ENCODE assay signal across 8 cellular contexts in genomic region chr19:15297416-15298224, GRCh38. TPM values are rescaled to one million over a fixed set of nuclear protein-coding genes. Genes with fewer than 3 reads are reported as not detected.
DNase-seq lines count a peak whose midpoint lies in the region; ATAC-seq and TF ChIP-seq lines count a peak whose summit lies in the region.

No MANE protein-coding gene starts in this region.

- H3K36me3 Mint-ChIP-seq in osteocyte (ENCODE audit: unreplicated experiment) = peaks cover 2% of the 10 kb centered on the region

- no peaks in the 10 kb centered on the region for H3K27me3 Mint-ChIP-seq in osteocyte (ENCODE audit: unreplicated experiment)

- H3K4me1 ChIP-seq in ovary (ENCODE audit: insufficient read depth) = peaks cover 54% of the 10 kb centered on the region

- peak; percentile 39 for DNase-seq in DMS 273 (lab: John Stamatoyannopoulos, UW; ENCODE audit: unreplicated experiment)
- DNase-seq in DMS 273 treated with DMSO at 0.1 percent for 48 hours (lab: John Stamatoyannopoulos, UW) = no peak
- peak; percentile 75 for DNase-seq in OCI-M1 (lab: John Stamatoyannopoulos, UW)
- peak; percentile 46 for DNase-seq in dermis blood vessel endothelial cell
- no peak for DNase-seq in osteocyte (ENCODE audit: extremely low spot score, unreplicated experiment)
- DNase-seq in ovary = no peak

- H3K36me3 ChIP-seq in ovary = no peaks in the 10 kb centered on the region

- no peak for ATAC-seq in HG03045 (IDR thresholded peaks at IDR 0.05; ENCODE audit: unreplicated experiment)
- no peak for ATAC-seq in HG02973 (IDR thresholded peaks at IDR 0.05; ENCODE audit: unreplicated experiment)

- H3K4me1 Mint-ChIP-seq in osteocyte (ENCODE audit: unreplicated experiment) = peaks cover 95% of the 10 kb centered on the region

- H3K4me3 ChIP-seq in ovary = no peak overlapping the region

- H3K9me3 ChIP-seq in ovary = no peaks in the 10 kb centered on the region

- TF ChIP-seq POLR2A in ovary (IDR thresholded peaks at IDR 0.05) = no peak

- H3K27ac Mint-ChIP-seq in osteocyte (ENCODE audit: unreplicated experiment) = peak overlapping the region; percentile 93

- no peak overlapping the region for H3K27ac ChIP-seq in ovary

- TF ChIP-seq CTCF in osteocyte (IDR thresholded peaks at IDR 0.05) (no peak), ovary (IDR thresholded peaks at IDR 0.05) (no peak)

- intact Hi-C loops in ovary (cut with DNase I) = no loop called here

- no peaks in the 10 kb centered on the region for H3K27me3 ChIP-seq in ovary

- no peaks in the 10 kb centered on the region for H3K9me3 Mint-ChIP-seq in osteocyte (ENCODE audit: unreplicated experiment)

- 33 to 41% (median 35%) methylated on average over 10 of the region's 10 CpGs for WGBS in ovary, 3 donors

- peak overlapping the region; percentile 24 for H3K4me3 Mint-ChIP-seq in osteocyte (ENCODE audit: unreplicated experiment)

- TF ChIP-seq EP300 in ovary (IDR thresholded peaks at IDR 0.05) = no peak

RNA-seq across cellular contexts. Expression of gene BRD4, which starts 34.7 kb away (rescaled TPM):
- total RNA-seq in dermis blood vessel endothelial cell (10.9 and 21.3 TPM in 2 replicates), osteocyte (142 and 143 TPM in 2 replicates), ovary (100 to 1,000 TPM in 4 of 7 donors, 10 to 100 TPM in 3; 19.6 to 127 (median 100) TPM)
- polyA plus RNA-seq in ovary = 10 to 100 TPM; 30.1 to 31.0 TPM

Comparison
In these comparisons a context has a peak if more than half of its experiments do, and no peak if none do; other contexts are left out.
1. DNase-seq: peak in DMS 273 (single experiment), OCI-M1 (single experiment) and dermis blood vessel endothelial cell (single experiment); none in DMS 273 treated with DMSO at 0.1 percent for 48 hours (single experiment), osteocyte (single experiment) and ovary (0 of 5).